In the genomic region with DNA sequence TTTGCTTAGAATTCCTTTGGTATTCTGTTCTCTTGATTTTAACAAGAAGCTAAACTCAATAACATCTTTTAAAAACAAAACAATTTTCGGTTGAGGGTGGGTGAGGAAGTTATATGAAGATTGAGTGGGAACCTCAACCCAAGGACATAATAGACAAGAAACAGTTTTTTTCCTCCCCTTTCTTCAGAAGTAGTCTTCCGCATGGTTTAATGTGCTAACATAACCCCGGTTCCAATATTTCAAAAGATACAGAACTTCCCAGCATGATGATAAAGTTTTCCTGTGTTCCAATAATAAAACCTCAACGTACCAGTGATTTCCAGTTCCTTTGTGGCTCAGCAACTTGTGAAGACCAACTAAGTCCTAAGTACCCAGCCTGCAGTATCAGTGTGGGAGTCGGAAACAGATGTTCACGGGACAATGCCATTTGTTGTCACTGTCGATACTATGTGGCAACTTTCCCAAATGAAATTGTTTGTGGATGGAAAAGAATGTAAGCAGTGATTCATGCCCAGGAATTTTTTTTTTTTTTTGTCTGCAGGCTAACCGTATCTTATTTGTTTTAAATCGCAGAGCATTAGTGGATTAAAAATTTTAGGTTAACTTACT, we compare ENCODE assay signal across 9 cellular contexts. TPM values are rescaled to one million over a fixed set of nuclear protein-coding genes. Genes with fewer than 3 reads are reported as not detected.
DNase-seq lines count a peak whose midpoint lies in the region; ATAC-seq and TF ChIP-seq lines count a peak whose summit lies in the region.
"Had no signal": no experiment of that assay in that cellular context is flagged by ENCODE, and none has a peak within 500 bp of the region (broad histone marks: within the 10 kb centered on the region; RNA-seq: fewer than 3 reads in every experiment).

No MANE protein-coding gene starts in this region.

- no peak for TF ChIP-seq RAD21 in SK-N-SH (IDR thresholded peaks at IDR 0.05; ENCODE audit: low read length)

- H4K20me1 ChIP-seq in SK-N-SH (ENCODE audit: insufficient read depth) = no peaks in the 10 kb centered on the region

- no peaks in the 10 kb centered on the region for H3K36me3 ChIP-seq in SK-N-SH (replicated peaks in 1 of 2; ENCODE audit: control insufficient read depth in 1 of 2, insufficient read depth in 2 of 2, low read length in 1 of 2)
- H3K36me3 ChIP-seq in gastroesophageal sphincter = no peaks in the 10 kb centered on the region

- WGBS in SK-N-SH (ENCODE audit: low lambda C conversion rate) = 18% methylated on average over 9 of the region's 9 CpGs
- WGBS in gastroesophageal sphincter (ENCODE audit: low coverage in 1 of 2), 2 donors = 28 to 37% methylated on average over 6 to 9 of the region's 9 CpGs

- H3K27me3 ChIP-seq in SK-N-SH (ENCODE audit: insufficient read depth) (peaks cover 29% of the 10 kb centered on the region), gastroesophageal sphincter (peaks cover 4% of the 10 kb centered on the region)

- CTCF ChIA-PET in SK-N-SH (lab: Yijun Ruan, JAX) = no interaction called here

- H3K9ac ChIP-seq in SK-N-SH = no peak overlapping the region

- no peak for TF ChIP-seq POLR2A in gastroesophageal sphincter (IDR thresholded peaks at IDR 0.05)

- peaks cover 4% of the 10 kb centered on the region for H3F3A ChIP-seq in SK-N-SH (replicated peaks; ENCODE audit: insufficient read depth)

- peak; percentile 80 for ATAC-seq in gastroesophageal sphincter
- ATAC-seq: activated T-helper 17 cell treated with anti-CD3 and anti-CD28 coated beads, Interleukin-2, amount 50 U/mL, for 72 hours had no signal

- POLR2A ChIA-PET in SK-N-SH (lab: Yijun Ruan, JAX) = no interaction called here

- no peak overlapping the region for H3K4me3 ChIP-seq in SK-N-SH (ENCODE audit: low read depth in 2 of 2, low read length in 1 of 2)
- H3K4me3 ChIP-seq in gastroesophageal sphincter = no peak overlapping the region
- no peak overlapping the region for H3K4me3 ChIP-seq in retinal pigment epithelial cell (ENCODE audit: low read length)

- H3K9me2 ChIP-seq in SK-N-SH = no peaks in the 10 kb centered on the region

- H3K9me3 ChIP-seq in SK-N-SH = no peaks in the 10 kb centered on the region
- H3K9me3 ChIP-seq in gastroesophageal sphincter = no peaks in the 10 kb centered on the region

- TF ChIP-seq CTCF in SK-N-SH (IDR thresholded peaks at IDR 0.05) = no peak
- no peak for TF ChIP-seq CTCF in gastroesophageal sphincter (IDR thresholded peaks at IDR 0.05)
- TF ChIP-seq CTCF in retinal pigment epithelial cell (conservative IDR thresholded peaks at IDR 0.05; ENCODE audit: low read depth, low read length) = no peak

- TF ChIP-seq EP300 in SK-N-SH (IDR thresholded peaks at IDR 0.05; ENCODE audit: borderline replicate concordance in 1 of 2, low read depth in 1 of 2, low read length in 1 of 2) (no peak), gastroesophageal sphincter (IDR thresholded peaks at IDR 0.05) (no peak)

- no peak overlapping the region for H2AFZ ChIP-seq in SK-N-SH (ENCODE audit: low read depth)

- peak; percentile 39 for DNase-seq in GM04504 (ENCODE audit: low read depth)
- no peak for DNase-seq in SK-N-SH
- DNase-seq in retinal pigment epithelial cell (ENCODE audit: low read depth) = peak; percentile 62
- no peak for DNase-seq in activated CD4-positive, alpha-beta T cell treated with anti-CD3 and anti-CD28 coated beads, Interleukin-2, amount 50 U/mL, for 48 hours
- DNase-seq in activated CD4-positive, alpha-beta T cell treated with anti-CD3 and anti-CD28 coated beads, Interleukin-2, amount 50 U/mL, for 1 hour = no peak
- DNase-seq in stimulated activated CD4-positive, alpha-beta T cell treated with anti-CD3 and anti-CD28 coated beads, Interleukin-1b, Interleukin-23, amount 100 ng/mL, for 48 hours = no peak
- DNase-seq in DMS79 (lab: John Stamatoyannopoulos, UW) = no peak

- peak overlapping the region; percentile 34; the same call in 1 of the 2 replicates for H3K4me2 ChIP-seq in SK-N-SH

- H3K4me1 ChIP-seq in SK-N-SH (ENCODE audit: control insufficient read depth in 1 of 2, insufficient read depth in 2 of 2, low read depth in 1 of 2, low read length in 1 of 2) (no peaks in the 10 kb centered on the region), gastroesophageal sphincter (no peaks in the 10 kb centered on the region)

- no peaks in the 10 kb centered on the region for H3K79me2 ChIP-seq in SK-N-SH (ENCODE audit: insufficient read depth)

- no peak overlapping the region for H3K27ac ChIP-seq in SK-N-SH (ENCODE audit: low read depth in 2 of 2, low read length in 1 of 2)
- peak overlapping the region in 1 of 4 donors; percentile 14 for H3K27ac ChIP-seq in gastroesophageal sphincter

TF ChIP-seq in SK-N-SH, 30 proteins besides CTCF, POLR2A, EP300 and RAD21 (continues in another document):
- TF ChIP-seq POLR2AphosphoS5 (IDR thresholded peaks at IDR 0.05; ENCODE audit: low read depth, low read length) (no peak), ELF1 (IDR thresholded peaks at IDR 0.05) (no peak), YY1 (IDR thresholded peaks at IDR 0.05; ENCODE audit: low read depth) (no peak), TAF1 (IDR thresholded peaks at IDR 0.05; ENCODE audit: borderline replicate concordance, low read depth, low read length) (no peak), SMC3 (IDR thresholded peaks at IDR 0.05; ENCODE audit: low read depth, low read length) (no peak), NFIC (IDR thresholded peaks at IDR 0.05; ENCODE audit: borderline replicate concordance) (no peak)
- TF ChIP-seq, protein P1, sequence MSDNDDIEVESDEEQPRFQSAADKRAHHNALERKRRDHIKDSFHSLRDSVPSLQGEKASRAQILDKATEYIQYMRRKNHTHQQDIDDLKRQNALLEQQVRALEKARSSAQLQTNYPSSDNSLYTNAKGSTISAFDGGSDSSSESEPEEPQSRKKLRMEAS (IDR thresholded peaks at IDR 0.05; ENCODE audit: low read depth) = no peak
- TF ChIP-seq, protein P2, sequence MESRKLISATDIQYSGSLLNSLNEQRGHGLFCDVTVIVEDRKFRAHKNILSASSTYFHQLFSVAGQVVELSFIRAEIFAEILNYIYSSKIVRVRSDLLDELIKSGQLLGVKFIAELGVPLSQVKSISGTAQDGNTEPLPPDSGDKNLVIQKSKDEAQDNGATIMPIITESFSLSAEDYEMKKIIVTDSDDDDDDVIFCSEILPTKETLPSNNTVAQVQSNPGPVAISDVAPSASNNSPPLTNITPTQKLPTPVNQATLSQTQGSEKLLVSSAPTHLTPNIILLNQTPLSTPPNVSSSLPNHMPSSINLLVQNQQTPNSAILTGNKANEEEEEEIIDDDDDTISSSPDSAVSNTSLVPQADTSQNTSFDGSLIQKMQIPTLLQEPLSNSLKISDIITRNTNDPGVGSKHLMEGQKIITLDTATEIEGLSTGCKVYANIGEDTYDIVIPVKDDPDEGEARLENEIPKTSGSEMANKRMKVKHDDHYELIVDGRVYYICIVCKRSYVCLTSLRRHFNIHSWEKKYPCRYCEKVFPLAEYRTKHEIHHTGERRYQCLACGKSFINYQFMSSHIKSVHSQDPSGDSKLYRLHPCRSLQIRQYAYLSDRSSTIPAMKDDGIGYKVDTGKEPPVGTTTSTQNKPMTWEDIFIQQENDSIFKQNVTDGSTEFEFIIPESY (IDR thresholded peaks at IDR 0.05; ENCODE audit: borderline replicate concordance, low read depth) = no peak
- TF ChIP-seq, protein P3, sequence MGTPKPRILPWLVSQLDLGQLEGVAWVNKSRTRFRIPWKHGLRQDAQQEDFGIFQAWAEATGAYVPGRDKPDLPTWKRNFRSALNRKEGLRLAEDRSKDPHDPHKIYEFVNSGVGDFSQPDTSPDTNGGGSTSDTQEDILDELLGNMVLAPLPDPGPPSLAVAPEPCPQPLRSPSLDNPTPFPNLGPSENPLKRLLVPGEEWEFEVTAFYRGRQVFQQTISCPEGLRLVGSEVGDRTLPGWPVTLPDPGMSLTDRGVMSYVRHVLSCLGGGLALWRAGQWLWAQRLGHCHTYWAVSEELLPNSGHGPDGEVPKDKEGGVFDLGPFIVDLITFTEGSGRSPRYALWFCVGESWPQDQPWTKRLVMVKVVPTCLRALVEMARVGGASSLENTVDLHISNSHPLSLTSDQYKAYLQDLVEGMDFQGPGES (IDR thresholded peaks at IDR 0.05; ENCODE audit: low read depth, low read length) = no peak
- TF ChIP-seq, protein P4, sequence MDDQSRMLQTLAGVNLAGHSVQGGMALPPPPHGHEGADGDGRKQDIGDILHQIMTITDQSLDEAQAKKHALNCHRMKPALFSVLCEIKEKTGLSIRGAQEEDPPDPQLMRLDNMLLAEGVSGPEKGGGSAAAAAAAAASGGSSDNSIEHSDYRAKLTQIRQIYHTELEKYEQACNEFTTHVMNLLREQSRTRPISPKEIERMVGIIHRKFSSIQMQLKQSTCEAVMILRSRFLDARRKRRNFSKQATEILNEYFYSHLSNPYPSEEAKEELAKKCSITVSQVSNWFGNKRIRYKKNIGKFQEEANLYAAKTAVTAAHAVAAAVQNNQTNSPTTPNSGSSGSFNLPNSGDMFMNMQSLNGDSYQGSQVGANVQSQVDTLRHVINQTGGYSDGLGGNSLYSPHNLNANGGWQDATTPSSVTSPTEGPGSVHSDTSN (IDR thresholded peaks at IDR 0.05) = no peak
- TF ChIP-seq, protein P5, sequence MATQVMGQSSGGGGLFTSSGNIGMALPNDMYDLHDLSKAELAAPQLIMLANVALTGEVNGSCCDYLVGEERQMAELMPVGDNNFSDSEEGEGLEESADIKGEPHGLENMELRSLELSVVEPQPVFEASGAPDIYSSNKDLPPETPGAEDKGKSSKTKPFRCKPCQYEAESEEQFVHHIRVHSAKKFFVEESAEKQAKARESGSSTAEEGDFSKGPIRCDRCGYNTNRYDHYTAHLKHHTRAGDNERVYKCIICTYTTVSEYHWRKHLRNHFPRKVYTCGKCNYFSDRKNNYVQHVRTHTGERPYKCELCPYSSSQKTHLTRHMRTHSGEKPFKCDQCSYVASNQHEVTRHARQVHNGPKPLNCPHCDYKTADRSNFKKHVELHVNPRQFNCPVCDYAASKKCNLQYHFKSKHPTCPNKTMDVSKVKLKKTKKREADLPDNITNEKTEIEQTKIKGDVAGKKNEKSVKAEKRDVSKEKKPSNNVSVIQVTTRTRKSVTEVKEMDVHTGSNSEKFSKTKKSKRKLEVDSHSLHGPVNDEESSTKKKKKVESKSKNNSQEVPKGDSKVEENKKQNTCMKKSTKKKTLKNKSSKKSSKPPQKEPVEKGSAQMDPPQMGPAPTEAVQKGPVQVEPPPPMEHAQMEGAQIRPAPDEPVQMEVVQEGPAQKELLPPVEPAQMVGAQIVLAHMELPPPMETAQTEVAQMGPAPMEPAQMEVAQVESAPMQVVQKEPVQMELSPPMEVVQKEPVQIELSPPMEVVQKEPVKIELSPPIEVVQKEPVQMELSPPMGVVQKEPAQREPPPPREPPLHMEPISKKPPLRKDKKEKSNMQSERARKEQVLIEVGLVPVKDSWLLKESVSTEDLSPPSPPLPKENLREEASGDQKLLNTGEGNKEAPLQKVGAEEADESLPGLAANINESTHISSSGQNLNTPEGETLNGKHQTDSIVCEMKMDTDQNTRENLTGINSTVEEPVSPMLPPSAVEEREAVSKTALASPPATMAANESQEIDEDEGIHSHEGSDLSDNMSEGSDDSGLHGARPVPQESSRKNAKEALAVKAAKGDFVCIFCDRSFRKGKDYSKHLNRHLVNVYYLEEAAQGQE (IDR thresholded peaks at IDR 0.05; ENCODE audit: low read depth, low read length) = no peak

RNA-seq across cellular contexts. Expression of a gene that starts 48.5 kb away (rescaled TPM):
- not detected in 2 replicates for polyA plus RNA-seq in SK-N-SH (2012; rRNA removed)
- not detected in 2 replicates for polyA plus RNA-seq in SK-N-SH (2012; cell fraction: cytosol; rRNA removed)
- not detected in 2 replicates for polyA plus RNA-seq in SK-N-SH (2012; cell fraction: nucleus; rRNA removed)
- 1 to 10 TPM; 2.0 to 4.2 (median 3.1) TPM for total RNA-seq in gastroesophageal sphincter

Comparison
In these comparisons a context has a peak if more than half of its experiments do, and no peak if none do; other contexts are left out.
1. DNase-seq: peak in GM04504 (single experiment) and retinal pigment epithelial cell (single experiment); none in SK-N-SH (single experiment), activated CD4-positive, alpha-beta T cell treated with anti-CD3 and anti-CD28 coated beads, Interleukin-2, amount 50 U/mL, for 48 hours (0 of 2), activated CD4-positive, alpha-beta T cell treated with anti-CD3 and anti-CD28 coated beads, Interleukin-2, amount 50 U/mL, for 1 hour (single experiment), stimulated activated CD4-positive, alpha-beta T cell treated with anti-CD3 and anti-CD28 coated beads, Interleukin-1b, Interleukin-23, amount 100 ng/mL, for 48 hours (single experiment) and DMS79 (single experiment).